Comparison of ENCODE assay signal across 13 cellular contexts in genomic region chr14:54312166-54312801, GRCh38.
DNase-seq lines count a peak whose midpoint lies in the region; ATAC-seq lines count a peak whose summit lies in the region.
"Had no signal": no experiment of that assay in that cellular context is flagged by ENCODE, and none has a peak within 500 bp of the region (broad histone marks: within the 10 kb centered on the region; RNA-seq: fewer than 3 reads in every experiment).

No MANE protein-coding gene starts in this region.

- H3K14ac ChIP-seq in trophoblast cell (ENCODE audit: low read length): no peak overlapping the region

- H3K4me1 Mint-ChIP-seq in T-helper 17 cell: peaks cover 2% of the 10 kb centered on the region

- no peaks in the 10 kb centered on the region for H3K36me3 Mint-ChIP-seq in T-helper 17 cell (ENCODE audit: low read depth)

- H3K4me1 ChIP-seq in NT2/D1 (ENCODE audit: insufficient read depth, insufficient read length) (no peaks in the 10 kb centered on the region), trophoblast cell (ENCODE audit: control insufficient read depth in 1 of 2, insufficient read depth in 2 of 2, low read length in 2 of 2) (peaks cover 2 to 8% of the 10 kb centered on the region in 2 experiments)
- H3K4me1 ChIP-seq: ascending aorta, spleen had no signal

- H3K4me3 Mint-ChIP-seq in T-helper 17 cell: no peak overlapping the region

- no peak overlapping the region for H2AK5ac ChIP-seq in trophoblast cell (ENCODE audit: low read length)

- H3K23ac ChIP-seq in trophoblast cell (ENCODE audit: low read length): no peak overlapping the region

- H2BK5ac ChIP-seq in trophoblast cell (ENCODE audit: low read depth, low read length, poor library complexity): no peak overlapping the region

- H3K36me3 ChIP-seq in NT2/D1 (ENCODE audit: insufficient read depth, insufficient read length, low read length) (no peaks in the 10 kb centered on the region), trophoblast cell (ENCODE audit: control insufficient read depth in 1 of 2, insufficient read depth in 2 of 2, low read length in 2 of 2) (no peaks in the 10 kb centered on the region)
- H3K36me3 ChIP-seq: ascending aorta, spleen had no signal

- H3K27me3 ChIP-seq in NT2/D1 (ENCODE audit: insufficient read depth, insufficient read length): no peaks in the 10 kb centered on the region
- no peaks in the 10 kb centered on the region for H3K27me3 ChIP-seq in trophoblast cell (ENCODE audit: insufficient read depth, low read length)
- H3K27me3 ChIP-seq: ascending aorta had no signal

- H4K12ac ChIP-seq in trophoblast cell (ENCODE audit: low read depth, low read length): no peak overlapping the region

- peak overlapping the region; percentile 48 for H3K4me2 ChIP-seq in trophoblast cell (ENCODE audit: low read length)

- H3K18ac ChIP-seq in trophoblast cell (ENCODE audit: low read length): no peak overlapping the region

- H3K4me3 ChIP-seq in NT2/D1 (ENCODE audit: insufficient read length, low read depth) (no peak overlapping the region), trophoblast cell (ENCODE audit: low read depth, low read length) (no peak overlapping the region)
- H3K4me3 ChIP-seq: ascending aorta, spleen had no signal

- no peak overlapping the region for H3K4ac ChIP-seq in trophoblast cell (ENCODE audit: low read depth, low read length)

- no peaks in the 10 kb centered on the region for H3K79me1 ChIP-seq in trophoblast cell (ENCODE audit: low read length)

- WGBS in trophoblast cell (ENCODE audit: extremely low coverage, insufficient coverage, insufficient read length): no CpG with 5 or more reads among the region's 3 CpGs

- peak; percentile 95 for DNase-seq in EH (ENCODE audit: low read depth)
- peak; percentile 49 for DNase-seq in NT2/D1 (ENCODE audit: low read depth, low spot score)
- peak; percentile 95 for DNase-seq in epithelial cell of prostate (ENCODE audit: low read depth, low spot score)
- DNase-seq in trophoblast cell: peak; percentile 97 to 98
- no peak for DNase-seq in C1 segment of cervical spinal cord (lab: John Stamatoyannopoulos, UW)
- no peak for DNase-seq in T-helper 17 cell
- no peak for DNase-seq in NCI-H1930 (lab: John Stamatoyannopoulos, UW)
- DNase-seq in NCI-H345 treated with DMSO at 0.1 percent for 48 hours (lab: John Stamatoyannopoulos, UW; ENCODE audit: unreplicated experiment): no peak
- DNase-seq: activated CD4-positive, CD25-positive, alpha-beta regulatory T cell treated with anti-CD3 and anti-CD28 coated beads, Interleukin-2, amount 50 U/mL, for 72 hours; NCI-H774; spleen; substantia nigra had no signal

- no peaks in the 10 kb centered on the region for H3K79me2 ChIP-seq in trophoblast cell (ENCODE audit: control insufficient read depth, insufficient read depth, low read length, poor library complexity)

- H4K8ac ChIP-seq in trophoblast cell (ENCODE audit: low read depth, low read length): no peak overlapping the region

- no peaks in the 10 kb centered on the region; the same call in 1 of the 2 replicates for H3K9me3 ChIP-seq in NT2/D1 (ENCODE audit: insufficient read depth, low read length)
- no peaks in the 10 kb centered on the region for H3K9me3 ChIP-seq in trophoblast cell (ENCODE audit: insufficient read depth, low read depth, low read length)
- no peaks in the 10 kb centered on the region for H3K9me3 ChIP-seq in T-helper 17 cell (ENCODE audit: control insufficient read depth, low read length, poor library complexity, severe bottlenecking)
- H3K9me3 ChIP-seq: ascending aorta, spleen had no signal

- H3K27ac ChIP-seq in epithelial cell of prostate (peak overlapping the region; percentile 89), trophoblast cell (ENCODE audit: low read depth, low read length) (no peak overlapping the region)
- H3K27ac ChIP-seq: ascending aorta, spleen had no signal

- H2BK12ac ChIP-seq in trophoblast cell (ENCODE audit: low read length): no peak overlapping the region

- no peak overlapping the region for H2BK120ac ChIP-seq in trophoblast cell (ENCODE audit: insufficient read depth, low read length, poor library complexity)

- no peak overlapping the region for H2AFZ ChIP-seq in trophoblast cell (ENCODE audit: insufficient read depth, low read length, poor library complexity)

- H3K27me3 Mint-ChIP-seq in T-helper 17 cell: peaks cover 47% of the 10 kb centered on the region

- ATAC-seq in T-helper 17 cell: no peak

- no peak overlapping the region for H3K27ac Mint-ChIP-seq in T-helper 17 cell

- H3K9ac ChIP-seq in NT2/D1 (ENCODE audit: insufficient read length, low read depth): no peak overlapping the region
- no peak overlapping the region for H3K9ac ChIP-seq in trophoblast cell (ENCODE audit: low read length)

- H4K91ac ChIP-seq in trophoblast cell (ENCODE audit: low read depth, low read length): no peak overlapping the region

Comparison
In these comparisons a context has a peak if more than half of its experiments do, and no peak if none do; other contexts are left out.
1. DNase-seq: peak in EH (single experiment), NT2/D1 (single experiment), epithelial cell of prostate (single experiment) and trophoblast cell (2 of 2); none in C1 segment of cervical spinal cord (0 of 14), T-helper 17 cell (0 of 3), NCI-H1930 (0 of 2) and NCI-H345 treated with DMSO at 0.1 percent for 48 hours (single experiment).